ENCODE assay signal across 8 cellular contexts in the genomic region with DNA sequence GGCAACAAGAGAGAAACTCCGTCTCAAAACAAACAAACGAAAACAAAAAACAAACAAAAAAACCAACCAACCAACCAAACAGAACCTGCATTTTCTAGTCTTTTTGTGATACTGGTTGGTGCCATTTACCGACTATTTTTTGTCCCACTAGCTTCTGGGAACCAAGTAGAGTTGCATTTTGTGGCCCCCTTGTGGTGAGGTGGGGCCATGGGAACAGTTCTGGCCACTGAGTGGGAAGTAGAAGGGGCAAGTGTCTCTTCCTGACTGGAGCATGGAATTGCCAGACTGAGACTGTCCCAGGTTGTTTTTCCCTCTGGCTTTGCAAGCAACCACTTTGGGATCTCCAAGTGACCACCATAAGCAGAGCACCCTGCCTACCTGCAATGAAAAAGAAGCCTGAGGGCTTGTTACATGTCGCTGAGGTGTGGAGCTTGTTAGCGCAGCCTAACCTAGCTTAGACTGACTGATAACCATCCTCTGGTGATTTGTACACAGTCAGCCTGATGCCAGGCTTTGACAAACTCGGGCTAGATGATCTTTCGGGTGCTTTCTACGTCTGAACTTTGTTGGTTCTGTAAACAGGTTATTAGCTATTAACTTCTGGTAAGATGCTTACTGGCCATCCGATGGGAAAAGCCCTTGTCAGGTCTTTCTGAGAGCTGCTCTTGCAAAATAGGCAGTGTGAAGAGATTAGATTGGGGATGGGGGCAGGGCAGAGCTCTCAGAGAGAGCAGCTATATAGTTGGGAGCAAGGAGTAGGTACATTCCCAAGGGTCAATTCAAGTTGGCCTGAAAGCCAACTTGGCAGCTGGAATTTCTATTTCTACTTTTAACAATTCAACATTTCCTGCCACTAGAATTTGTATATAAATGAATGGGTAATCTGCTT.
DNase-seq lines count a peak whose midpoint lies in the region; ATAC-seq, FAIRE-seq and TF ChIP-seq lines count a peak whose summit lies in the region.

No MANE protein-coding gene starts in this region.

- H3K4me2 ChIP-seq in HepG2 (ENCODE audit: low read depth, low read length), result no peak overlapping the region

- peak; percentile 70 for TF ChIP-seq RAD21 in HepG2 (CRISPR knock-in tag; IDR thresholded peaks at IDR 0.05)

- no peak overlapping the region for H3K27ac ChIP-seq in HepG2 (ENCODE audit: extremely low read length, insufficient read depth, low read length)

- TF ChIP-seq EP300 in HepG2 (IDR thresholded peaks at IDR 0.05; ENCODE audit: low read depth in 2 of 2, low read length in 2 of 2), result no peak
- no peak for TF ChIP-seq EP300 in HepG2 (CRISPR knock-in tag; IDR thresholded peaks at IDR 0.05; ENCODE audit: borderline replicate concordance)

- CTCF ChIA-PET in HepG2 (lab: Yijun Ruan, JAX; ENCODE audit: low intra/inter-chr PET ratio, low total read pairs), result interaction anchor here (2.0 to 3.2 kb wide), 2 partner anchors 232 to 387 kb away, joined by 12 to 33 read pairs; no protein-coding TSS in a partner anchor

- intact Hi-C loops in HepG2 (cut with micrococcal nuclease; ENCODE audit: unreplicated experiment), result loop anchor here (1.0 to 10.0 kb wide), 5 partner anchors 125 to 752 kb away; no protein-coding TSS in a partner anchor

- no peak overlapping the region for H3K9ac ChIP-seq in HepG2 (ENCODE audit: insufficient read depth, low read depth, low read length)

- 0 out of 5 replicates have a peak, but pooled peaks cover 0 to 3% of the 10 kb centered on the region in 2 experiments for H3K27me3 ChIP-seq in HepG2 (ENCODE audit: control insufficient read depth in 1 of 2, insufficient read depth in 2 of 2, low read length in 2 of 2)

- 12% methylated on average over 7 of the region's 9 CpGs for WGBS in HepG2 (ENCODE audit: low lambda C conversion rate)

- TF ChIP-seq CTCF in HepG2 (CRISPR knock-in tag; IDR thresholded peaks at IDR 0.05), result peak; percentile 77

- DNase-seq in NCI-H2081 (lab: John Stamatoyannopoulos, UW) (peak; percentile 41 to 59), NCI-H2081 treated with DMSO at 0.1 percent for 48 hours (lab: John Stamatoyannopoulos, UW) (no peak), LoVo (ENCODE audit: low spot score) (peak; percentile 36), HepG2 (ENCODE audit: low spot score) (peak; percentile 24), NK-92 (lab: John Stamatoyannopoulos, UW; ENCODE audit: unreplicated experiment) (no peak), anterior cingulate cortex (lab: John Stamatoyannopoulos, UW) (no peak)
- DNase-seq in activated naive CD4-positive, alpha-beta T cell treated with anti-CD3 and anti-CD28 coated beads, Interleukin-2, amount 50 U/mL, for 16 hours, result peak; percentile 13

- in situ Hi-C loops in HepG2 (cut with HindIII; ENCODE audit: extremely low pct_ligation_motif_present, low pct_unique_long_range_greater_than_20kb), result no loop called here

- no peak overlapping the region for H3K4me3 ChIP-seq in HepG2 (replicated peaks in 1 of 3; ENCODE audit: insufficient read depth in 1 of 3, low read depth in 2 of 3, low read length in 3 of 3)

- peak; percentile 62 for FAIRE-seq in HepG2 (lab: Jason Lieb, UNC)

- no peaks in the 10 kb centered on the region for H3K79me2 ChIP-seq in HepG2 (ENCODE audit: insufficient read depth, low read length)

- ATAC-seq in GM19395 (IDR thresholded peaks at IDR 0.05; ENCODE audit: unreplicated experiment) (peak; percentile 85), HepG2 (peak; percentile 96)

- no TSS peak for BruUV-seq in HepG2 (replicated peaks; lab: Mats Ljungman, UMichigan)

- TF ChIP-seq POLR2A in HepG2 (IDR thresholded peaks at IDR 0.05; ENCODE audit: insufficient read depth in 1 of 2, low read depth in 2 of 2, low read length in 2 of 2), result no peak

- POLR2A ChIA-PET in HepG2 (lab: Yijun Ruan, JAX), result no interaction called here

- H3K4me1 ChIP-seq in HepG2 (ENCODE audit: insufficient read depth, low read length), result no peaks in the 10 kb centered on the region

- no peaks in the 10 kb centered on the region for H3K36me3 ChIP-seq in HepG2 (replicated peaks in 1 of 2; ENCODE audit: control insufficient read depth in 1 of 2, insufficient read depth in 2 of 2, low read length in 2 of 2)

- no peak overlapping the region for H2AFZ ChIP-seq in HepG2 (ENCODE audit: low read length)

- no peaks in the 10 kb centered on the region for H4K20me1 ChIP-seq in HepG2 (ENCODE audit: insufficient read depth, low read length)

- no peaks in the 10 kb centered on the region for H3K9me3 ChIP-seq in HepG2 (ENCODE audit: low read length)

TF ChIP-seq in HepG2, 621 proteins besides CTCF, POLR2A, EP300 and RAD21:
- TF ChIP-seq CBX5 (CRISPR knock-in tag; IDR thresholded peaks at IDR 0.05; ENCODE audit: borderline replicate concordance) (peak; percentile 42; the same call in 1 of the 2 replicates), HOXD1 (CRISPR knock-in tag; IDR thresholded peaks at IDR 0.05) (0 out of 2 replicates have a peak, but pooled peaks have one; percentile 25), ZNF775 (CRISPR knock-in tag; IDR thresholded peaks at IDR 0.05; ENCODE audit: borderline replicate concordance) (no peak), SMC3 (IDR thresholded peaks at IDR 0.05; ENCODE audit: low read length) (peak; percentile 93), STAG1 (CRISPR knock-in tag; IDR thresholded peaks at IDR 0.05) (peak; percentile 79)

Comparison
In these comparisons a context has a peak if more than half of its experiments do, and no peak if none do; other contexts are left out.
1. DNase-seq: peak in NCI-H2081 (2 of 2), LoVo (single experiment), activated naive CD4-positive, alpha-beta T cell treated with anti-CD3 and anti-CD28 coated beads, Interleukin-2, amount 50 U/mL, for 16 hours (single experiment) and HepG2 (single experiment); none in NCI-H2081 treated with DMSO at 0.1 percent for 48 hours (single experiment), NK-92 (single experiment) and anterior cingulate cortex (0 of 58).